ENCODE assay signal across 9 cellular contexts in the genomic region with DNA sequence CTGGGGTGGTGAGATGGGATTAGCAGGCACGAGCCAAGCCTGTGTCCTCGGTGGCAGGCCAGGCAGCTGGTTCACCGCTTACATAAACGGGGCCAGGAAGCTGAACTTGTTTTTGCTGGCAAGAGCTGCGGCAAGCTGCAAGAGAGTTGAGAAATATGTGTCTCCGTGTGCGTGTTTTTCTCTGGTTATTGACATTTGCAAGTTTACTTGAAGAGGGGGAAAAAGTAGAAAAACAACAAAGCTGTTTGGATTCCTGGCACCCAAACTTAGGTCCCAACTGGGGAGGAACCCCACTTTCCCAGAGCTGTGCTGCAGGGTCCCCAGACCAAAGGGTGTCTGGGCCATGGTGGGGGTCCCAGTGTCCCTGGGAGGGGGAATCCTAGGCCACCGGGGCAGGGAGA. TPM values are rescaled to one million over a fixed set of nuclear protein-coding genes. Genes with fewer than 3 reads are reported as not detected.
A peak's percentile ranks its signal among the peaks of the same experiment; 100 is the strongest.
DNase-seq lines count a peak whose midpoint lies in the region; ATAC-seq and TF ChIP-seq lines count a peak whose summit lies in the region.
"Had no signal": no experiment of that assay in that cellular context is flagged by ENCODE, and none has a peak within 500 bp of the region (broad histone marks: within the 10 kb centered on the region; RNA-seq: fewer than 3 reads in every experiment).

No MANE protein-coding gene starts in this region.

- H3K36me3 Mint-ChIP-seq in memory B cell, result no peaks in the 10 kb centered on the region

- H3K9me3 ChIP-seq in SJSA1 (replicated peaks) (no peaks in the 10 kb centered on the region), tibial nerve (no peaks in the 10 kb centered on the region)

- H3K27me3 Mint-ChIP-seq in memory B cell, result no peaks in the 10 kb centered on the region

- H3K36me3 ChIP-seq in SJSA1 (no peaks in the 10 kb centered on the region; the same call in 1 of the 2 replicates), tibial nerve (no peaks in the 10 kb centered on the region)

- 1 to 3% methylated on average over 8 of the region's 8 CpGs for WGBS in tibial nerve, 2 donors

- H3K4me1 Mint-ChIP-seq in memory B cell, result peaks cover 24% of the 10 kb centered on the region

- H3K27ac Mint-ChIP-seq in memory B cell, result peak overlapping the region; percentile 75

- H3K4me1 ChIP-seq in SJSA1 (replicated peaks), result peaks cover 62% of the 10 kb centered on the region
- peaks cover 14 to 84% (median 75%) of the 10 kb centered on the region in 4 donors for H3K4me1 ChIP-seq in tibial nerve

- DNase-seq in GM04504 (ENCODE audit: low read depth) (peak; percentile 81), SJSA1 (ENCODE audit: low read depth in 1 of 2, low spot score in 2 of 2) (peak; percentile 46 to 64), dedifferentiated amniotic fluid mesenchymal stem cell (ENCODE audit: extremely low spot score) (peak; percentile 81), memory B cell (ENCODE audit: low spot score in 2 of 2) (no peak), tibial nerve (ENCODE audit: low spot score in 2 of 2) (peak; percentile 86 to 90), NCI-H1436 treated with DMSO at 0.1 percent for 48 hours (lab: John Stamatoyannopoulos, UW) (no peak)
- DNase-seq in stimulated activated CD4-positive, alpha-beta T cell treated with anti-CD3 and anti-CD28 coated beads, Interleukin-2, amount 100 ng/mL, for 24 hours, result no peak

- H3K27ac ChIP-seq in SJSA1 (peak overlapping the region; percentile 68), tibial nerve (peak overlapping the region; percentile 76 to 98 (median 93))
- H3K27ac ChIP-seq: SK-N-MC had no signal

- no peak for TF ChIP-seq POLR2A in tibial nerve (IDR thresholded peaks at IDR 0.05)

- H3K27me3 ChIP-seq in SJSA1 (replicated peaks), result no peaks in the 10 kb centered on the region
- H3K27me3 ChIP-seq in tibial nerve, result no peaks in the 10 kb centered on the region

- no peak overlapping the region for H3K4me3 ChIP-seq in SJSA1
- peak overlapping the region in 1 of 4 donors; percentile 7 for H3K4me3 ChIP-seq in tibial nerve
- H3K4me3 ChIP-seq: SK-N-MC had no signal

- ATAC-seq in memory B cell (ENCODE audit: low read depth), result no peak
- ATAC-seq in HG02642 (IDR thresholded peaks at IDR 0.05; ENCODE audit: poor library complexity, unreplicated experiment), result no peak

- H3K9me3 Mint-ChIP-seq in memory B cell, result no peaks in the 10 kb centered on the region

- no peak for TF ChIP-seq CTCF in tibial nerve (IDR thresholded peaks at IDR 0.05)

- peak overlapping the region; percentile 52 for H3K4me3 Mint-ChIP-seq in memory B cell

- peak; percentile 85 to 97 for TF ChIP-seq EP300 in tibial nerve (IDR thresholded peaks at IDR 0.05)

RNA-seq across cellular contexts. Expression of a gene that starts 14.5 kb away (rescaled TPM):
- 22.4 and 32.6 TPM in 2 replicates for total RNA-seq in SJSA1 (2014; rRNA removed; shearing (Covaris generic))
- total RNA-seq in tibial nerve, result 10 to 100 TPM; 31.6 to 53.7 (median 33.5) TPM

Comparison
In these comparisons a context has a peak if more than half of its experiments do, and no peak if none do; other contexts are left out.
1. DNase-seq: peak in GM04504 (single experiment), SJSA1 (2 of 2), dedifferentiated amniotic fluid mesenchymal stem cell (single experiment) and tibial nerve (2 of 2); none in memory B cell (0 of 2), stimulated activated CD4-positive, alpha-beta T cell treated with anti-CD3 and anti-CD28 coated beads, Interleukin-2, amount 100 ng/mL, for 24 hours (0 of 2) and NCI-H1436 treated with DMSO at 0.1 percent for 48 hours (single experiment).